Comparison of ENCODE assay signal across 8 cellular contexts in the genomic region with DNA sequence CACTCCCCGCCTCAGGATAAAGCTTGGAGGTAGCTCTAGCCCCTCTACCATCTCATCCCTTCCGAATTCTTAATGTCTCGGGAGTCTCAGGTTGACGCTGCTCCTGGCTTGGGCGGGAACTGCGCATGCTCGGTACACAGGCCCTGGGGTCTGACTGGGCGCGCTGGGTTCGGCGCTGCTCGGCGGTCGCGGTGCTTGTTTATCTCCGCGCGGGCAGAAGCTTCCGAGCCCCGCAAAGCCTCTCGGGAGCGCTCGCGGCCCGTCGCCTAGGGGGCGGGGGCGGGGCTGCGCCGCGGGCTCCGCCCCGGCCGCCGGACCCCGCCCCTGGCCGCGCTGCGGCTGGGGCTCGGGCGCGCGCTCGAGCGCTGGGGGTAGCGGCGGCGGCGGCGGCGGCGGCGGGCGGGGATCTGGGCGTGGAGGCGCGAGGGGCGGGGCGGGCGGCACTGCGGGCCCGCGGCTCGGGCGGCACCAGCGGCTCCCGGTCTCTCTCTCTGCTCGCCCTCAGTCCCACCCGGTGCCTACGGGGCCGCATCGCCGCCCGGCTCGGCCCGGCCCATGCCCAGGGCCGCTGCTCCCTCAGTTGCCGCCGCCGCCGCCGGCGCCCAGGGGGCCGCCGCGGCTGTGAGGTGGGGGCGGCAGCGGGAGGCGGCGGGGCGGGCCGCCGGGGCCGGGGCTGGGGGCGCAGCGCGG.
DNase-seq lines count a peak whose midpoint lies in the region; ATAC-seq and TF ChIP-seq lines count a peak whose summit lies in the region.

A gene (plus strand): TSS at position 443 of the 690 bp plus-strand sequence. CDS start 302 bp downstream, outside the sequence.

- no peaks in the 10 kb centered on the region for H3K9me3 ChIP-seq in iPS-20b (ENCODE audit: insufficient read depth, low read depth, low read length)

- peak; percentile 29 for TF ChIP-seq CTCF in VCaP (conservative IDR thresholded peaks at IDR 0.05)

- no peaks in the 10 kb centered on the region for H3K27me3 ChIP-seq in iPS-20b (ENCODE audit: insufficient read depth, low read length)

- ATAC-seq in GM18867 (IDR thresholded peaks at IDR 0.05; ENCODE audit: unreplicated experiment) (peak; percentile 48), HG03103 (IDR thresholded peaks at IDR 0.05; ENCODE audit: low read depth, unreplicated experiment) (peak; percentile 35)

- DNase-seq in 8988T, result peak; percentile 56
- DNase-seq in NCI-H2171 treated with DMSO at 0.1 percent for 48 hours (lab: John Stamatoyannopoulos, UW), result peak; percentile 92
- peak; percentile 18 to 89 for DNase-seq in T47D (ENCODE audit: low read depth in 1 of 2, low spot score in 1 of 2)

- H3K9ac ChIP-seq in iPS-20b (ENCODE audit: low read depth, low read length), result peak within 1 kb of the TSS; percentile 96

- peak within 1 kb of the TSS; percentile 100 for H3K4me3 ChIP-seq in iPS-20b (ENCODE audit: low read length)
- H3K4me3 ChIP-seq in skin epidermis, result peak within 1 kb of the TSS; percentile 66 to 90 (median 84)

- in situ Hi-C loops in T47D (cut with HindIII; ENCODE audit: low pct_unique_long_range_greater_than_20kb, low sequenced_read_pairs), result no loop called here

- peaks cover 13% of the 10 kb centered on the region; the same call in 1 of the 2 replicates for H3K36me3 ChIP-seq in iPS-20b (ENCODE audit: insufficient read depth, low read depth, low read length)

- peaks cover 7% of the 10 kb centered on the region; the same call in 1 of the 2 replicates for H3K4me1 ChIP-seq in iPS-20b (ENCODE audit: insufficient read depth, low read length)

- peak within 1 kb of the TSS; percentile 89 for H3K27ac ChIP-seq in VCaP
- H3K27ac ChIP-seq in iPS-20b (ENCODE audit: low read length), result peak within 1 kb of the TSS; percentile 92
- peak within 1 kb of the TSS; percentile 80 to 99 (median 97) for H3K27ac ChIP-seq in skin epidermis

Comparison
In these comparisons a context has a peak if more than half of its experiments do, and no peak if none do; other contexts are left out.
1. Peak in every context shown above with its lines: DNase-seq, ATAC-seq, H3K4me3 ChIP-seq and H3K27ac ChIP-seq.